8 cellular contexts compared by ENCODE assay signal in the genomic region with DNA sequence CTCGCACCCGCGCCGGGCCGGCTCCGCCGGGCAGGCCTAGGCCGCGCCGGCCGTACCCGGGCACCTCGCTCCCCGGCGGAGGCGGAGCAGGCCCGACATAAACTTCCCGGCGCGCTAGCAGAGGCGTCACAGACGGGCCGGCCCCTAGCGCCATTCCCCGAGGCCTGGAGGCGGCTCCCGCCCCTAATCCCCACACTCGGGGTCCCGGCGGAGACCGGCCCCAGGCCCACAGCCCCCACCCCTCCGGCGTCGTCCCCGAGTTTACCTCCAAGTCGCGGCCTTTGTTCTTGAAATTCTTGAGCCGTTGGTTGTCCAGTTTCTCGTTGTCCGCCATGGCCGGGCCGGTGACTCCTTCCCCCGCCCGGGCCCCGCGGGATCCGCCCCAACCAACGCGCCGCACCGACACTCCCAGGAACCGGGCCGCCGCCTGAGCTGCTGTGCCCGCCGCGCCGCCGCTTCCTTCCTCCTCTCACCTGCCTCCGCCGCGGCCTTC. TPM values are rescaled to one million over a fixed set of nuclear protein-coding genes. Genes with fewer than 3 reads are reported as not detected.
DNase-seq lines count a peak whose midpoint lies in the region; ATAC-seq and TF ChIP-seq lines count a peak whose summit lies in the region.

No MANE protein-coding gene starts in this region.

- DNase-seq in GM10266 (ENCODE audit: extremely low spot score) (peak; percentile 78), cardiac fibroblast (ENCODE audit: low read depth in 2 of 2) (peak; percentile 64 to 72), kidney tubule cell (ENCODE audit: low spot score) (peak; percentile 60), SHP77 treated with DMSO at 0.1 percent for 48 hours (lab: John Stamatoyannopoulos, UW) (no peak)
- peak; percentile 71 for DNase-seq in T-helper 2 cell treated with Interferon-gamma antibody and Interleukin-4, amounts not matched to agents 5 μg/mL and 100 μg/mL, for 36 hours (ENCODE audit: low spot score)
- DNase-seq in stimulated activated CD4-positive, alpha-beta T cell treated with anti-CD3 and anti-CD28 coated beads, Interleukin-4, amount 100 ng/mL, for 24 hours = peak; percentile 63

- H3K9me3 ChIP-seq in HUES64 (ENCODE audit: insufficient read depth, low read depth, low read length) = 0 out of 2 replicates have a peak, but pooled peaks cover 2% of the 10 kb centered on the region

- under 1% methylated on average over 62 of the region's 62 CpGs for WGBS in HUES64

- H3K4me1 Mint-ChIP-seq in T-helper 2 cell treated with Interferon-gamma antibody and Interleukin-4, amounts not matched to agents 5 μg/mL and 100 μg/mL, for 36 hours (ENCODE audit: low read depth) = peaks cover 55% of the 10 kb centered on the region

- H3K27ac Mint-ChIP-seq in T-helper 2 cell treated with Interferon-gamma antibody and Interleukin-4, amounts not matched to agents 5 μg/mL and 100 μg/mL, for 36 hours = peak overlapping the region; percentile 93

- no peaks in the 10 kb centered on the region for H3K9me3 Mint-ChIP-seq in T-helper 2 cell treated with Interferon-gamma antibody and Interleukin-4, amounts not matched to agents 5 μg/mL and 100 μg/mL, for 36 hours

- H3K4me3 ChIP-seq in HUES64 (ENCODE audit: low read length) (peak overlapping the region; percentile 95), cardiac fibroblast (replicated peaks in 1 of 2; ENCODE audit: low read depth in 2 of 2, low read length in 2 of 2) (peak overlapping the region; percentile 82 to 86)

- no peaks in the 10 kb centered on the region for H3K27me3 ChIP-seq in HUES64 (ENCODE audit: insufficient read depth, low read length)

- H3K4me3 Mint-ChIP-seq in T-helper 2 cell treated with Interferon-gamma antibody and Interleukin-4, amounts not matched to agents 5 μg/mL and 100 μg/mL, for 36 hours = peak overlapping the region; percentile 98

- peaks cover 32% of the 10 kb centered on the region for H3K36me3 Mint-ChIP-seq in T-helper 2 cell treated with Interferon-gamma antibody and Interleukin-4, amounts not matched to agents 5 μg/mL and 100 μg/mL, for 36 hours (ENCODE audit: low read depth)

- no peaks in the 10 kb centered on the region for H3K27me3 Mint-ChIP-seq in T-helper 2 cell treated with Interferon-gamma antibody and Interleukin-4, amounts not matched to agents 5 μg/mL and 100 μg/mL, for 36 hours (ENCODE audit: low read depth)

- TF ChIP-seq CTCF in GM10266 (IDR thresholded peaks at IDR 0.05; ENCODE audit: control insufficient read depth, insufficient read depth, low read depth, missing control alignments) (no peak), cardiac fibroblast (IDR thresholded peaks at IDR 0.05; ENCODE audit: low read depth, low read length) (no peak)

- peaks cover 23% of the 10 kb centered on the region for H3K4me1 ChIP-seq in HUES64 (ENCODE audit: insufficient read depth, low read length)

- peak overlapping the region; percentile 85 for H3K9ac ChIP-seq in HUES64 (ENCODE audit: low read depth, low read length)

- H3K27ac ChIP-seq in HUES64 (ENCODE audit: low read depth, low read length) = peak overlapping the region; percentile 92

- peak; percentile 41 for ATAC-seq in GM21576 (IDR thresholded peaks at IDR 0.05; ENCODE audit: unreplicated experiment)

- H3K36me3 ChIP-seq in HUES64 (ENCODE audit: insufficient read depth, low read length) = peaks cover 32% of the 10 kb centered on the region

RNA-seq across cellular contexts. Expression of gene KPNA4, which starts 0.4 kb away (rescaled TPM):
- 34.0 TPM for polyA plus RNA-seq in HUES64 (2013, experiment 1 of 2)
- 35.6 TPM for polyA plus RNA-seq in HUES64 (2013, experiment 2 of 2)
